In the genomic region with DNA sequence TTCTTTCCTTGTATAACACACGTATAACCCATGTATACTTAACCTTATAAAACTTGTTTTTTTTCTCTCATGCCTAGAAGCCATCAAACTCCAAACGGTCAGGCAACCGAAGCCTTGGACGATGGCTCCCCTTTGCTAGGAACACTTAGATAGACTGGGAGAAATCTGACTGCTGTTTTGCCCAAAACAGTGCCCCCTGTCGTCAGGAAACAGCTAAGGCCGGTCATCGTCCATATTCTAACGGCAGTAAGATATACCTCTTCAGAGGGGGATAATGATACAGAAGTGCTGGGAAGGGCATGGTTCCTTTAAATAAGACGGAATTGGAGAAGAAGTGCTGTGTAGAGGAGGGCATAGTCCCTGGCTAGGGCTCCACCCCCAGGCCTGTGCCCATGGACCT, we compare ENCODE assay signal across 13 cellular contexts.
DNase-seq lines count a peak whose midpoint lies in the region; ATAC-seq, FAIRE-seq and TF ChIP-seq lines count a peak whose summit lies in the region.
"Had no signal": no experiment of that assay in that cellular context is flagged by ENCODE, and none has a peak within 500 bp of the region (broad histone marks: within the 10 kb centered on the region; RNA-seq: fewer than 3 reads in every experiment).

No MANE protein-coding gene starts in this region.

- H3K4me1 ChIP-seq in foreskin keratinocyte, result no peaks in the 10 kb centered on the region
- H3K4me1 ChIP-seq: heart right ventricle had no signal

- H3K27me3 ChIP-seq in AG04450 (ENCODE audit: control insufficient read depth, insufficient read depth, low read length) (no peaks in the 10 kb centered on the region), foreskin keratinocyte (no peaks in the 10 kb centered on the region)
- H3K27me3 ChIP-seq: heart right ventricle had no signal

- no peak for TF ChIP-seq POLR2A in GM12892 (IDR thresholded peaks at IDR 0.05; ENCODE audit: low read depth, low read length)

- DNase-seq in AG04450 (ENCODE audit: low read depth, low spot score) (no peak), EH (ENCODE audit: low read depth) (peak; percentile 25), foreskin keratinocyte (no peak), SW480 (ENCODE audit: low spot score) (no peak), activated T-cell treated with anti-CD3 and anti-CD28 coated beads for 4 hours (no peak), GM12892 (ENCODE audit: insufficient read length) (no peak)
- DNase-seq: activated B cell treated with CpG ODN at 0.5 μM for 24 hours had no signal

- peaks cover 18% of the 10 kb centered on the region for H3K9me3 ChIP-seq in AG04450 (ENCODE audit: control insufficient read depth, insufficient read depth, low read length)

- ATAC-seq in foreskin keratinocyte, result no peak
- ATAC-seq in HG03565 (IDR thresholded peaks at IDR 0.05; ENCODE audit: unreplicated experiment), result no peak
- ATAC-seq: activated T-helper 17 cell treated with anti-CD3 and anti-CD28 coated beads, Interleukin-2, amount 50 U/mL, for 72 hours; right cardiac atrium had no signal

- POLR2A ChIA-PET in AG04450 (lab: Yijun Ruan, JAX), result no interaction called here

- CTCF ChIA-PET in AG04450 (lab: Charles Lee), result interaction anchor here (0.9 to 1.5 kb wide), 3 partner anchors 27 to 446 kb away, joined by 3 to 4 read pairs (median 3); no protein-coding TSS in a partner anchor

- H3K27ac ChIP-seq in AG04450 (ENCODE audit: low read depth, low read length) (no peak overlapping the region), foreskin keratinocyte (no peak overlapping the region)
- H3K27ac ChIP-seq: heart right ventricle had no signal

- H3K4me3 ChIP-seq in AG04450 (ENCODE audit: low read depth, low read length) (no peak overlapping the region), WI38 (ENCODE audit: low read depth, low read length) (no peak overlapping the region)
- H3K4me3 ChIP-seq: heart right ventricle had no signal

- TF ChIP-seq CTCF in AG04450 (IDR thresholded peaks at IDR 0.05; ENCODE audit: low read depth, low read length) (peak; percentile 38), WI38 (IDR thresholded peaks at IDR 0.05; ENCODE audit: low read depth, low read length) (peak; percentile 42), foreskin keratinocyte (conservative IDR thresholded peaks at IDR 0.05) (peak; percentile 48)

- no peak for FAIRE-seq in GM12892 (lab: Jason Lieb, UNC)
- FAIRE-seq: colon had no signal
